In genomic region chr1:236534164-236534651, GRCh38 we compare ENCODE assay signal across 10 cellular contexts. TPM values are rescaled to one million over a fixed set of nuclear protein-coding genes. Genes with fewer than 3 reads are reported as not detected.
A peak's percentile ranks its signal among the peaks of the same experiment; 100 is the strongest.
DNase-seq lines count a peak whose midpoint lies in the region; ATAC-seq and TF ChIP-seq lines count a peak whose summit lies in the region.
"Had no signal": no experiment of that assay in that cellular context is flagged by ENCODE, and none has a peak within 500 bp of the region (broad histone marks: within the 10 kb centered on the region; RNA-seq: fewer than 3 reads in every experiment).

No MANE protein-coding gene starts in this region.

- no peak for TF ChIP-seq CTCF in choroid plexus epithelial cell (conservative IDR thresholded peaks at IDR 0.05; ENCODE audit: low read depth, low read length)

- no peaks in the 10 kb centered on the region for H3K36me3 ChIP-seq in SJCRH30
- H3K36me3 ChIP-seq: cardiac muscle cell had no signal

- no peak for ATAC-seq in HG02970 (IDR thresholded peaks at IDR 0.05; ENCODE audit: low FRiP score, unreplicated experiment)
- no peak for ATAC-seq in GM18520 (IDR thresholded peaks at IDR 0.05; ENCODE audit: unreplicated experiment)
- ATAC-seq in HG02884 (IDR thresholded peaks at IDR 0.05; ENCODE audit: unreplicated experiment): no peak

- DNase-seq in GOT3 (lab: John Stamatoyannopoulos, UW) (peak; percentile 30), choroid plexus epithelial cell (ENCODE audit: low read depth) (peak; percentile 70), SJCRH30 (no peak)
- peak; percentile 55 to 56 for DNase-seq in activated CD4-positive, alpha-beta T cell treated with anti-CD3 and anti-CD28 coated beads for 4 hours
- peak; percentile 25 to 42 (median 37) for DNase-seq in stimulated activated CD4-positive, alpha-beta T cell treated with anti-CD3 and anti-CD28 coated beads, Interleukin-12 subunit alpha, Interleukin-12 subunit beta, amount 100 ng/mL, for 48 hours (ENCODE audit: low read depth in 2 of 3, low spot score in 1 of 3)

- no peaks in the 10 kb centered on the region for H3K27me3 ChIP-seq in SJCRH30
- H3K27me3 ChIP-seq: cardiac muscle cell had no signal

- H3K4me3 ChIP-seq in choroid plexus epithelial cell (ENCODE audit: low read depth, low read length) (no peak overlapping the region), SJCRH30 (no peak overlapping the region)
- H3K4me3 ChIP-seq: cardiac muscle cell had no signal

- H3K4me1 ChIP-seq in SJCRH30: peaks cover 8% of the 10 kb centered on the region

- H3K27ac ChIP-seq in SJCRH30: no peak overlapping the region
- H3K27ac ChIP-seq: cardiac muscle cell, KMS-11 had no signal

- H3K9me3 ChIP-seq in SJCRH30 (replicated peaks): no peaks in the 10 kb centered on the region

RNA-seq across cellular contexts. Expression of gene LGALS8, which starts 10.4 kb away (rescaled TPM):
- 13.3 and 15.0 TPM in 2 replicates for total RNA-seq in SJCRH30 (2014; rRNA removed; shearing (Covaris generic))

Comparison
In these comparisons a context has a peak if more than half of its experiments do, and no peak if none do; other contexts are left out.
1. DNase-seq: peak in GOT3 (single experiment), activated CD4-positive, alpha-beta T cell treated with anti-CD3 and anti-CD28 coated beads for 4 hours (2 of 2), choroid plexus epithelial cell (single experiment) and stimulated activated CD4-positive, alpha-beta T cell treated with anti-CD3 and anti-CD28 coated beads, Interleukin-12 subunit alpha, Interleukin-12 subunit beta, amount 100 ng/mL, for 48 hours (3 of 3); none in SJCRH30 (0 of 2).